Comparison of ENCODE assay signal across 20 cellular contexts in genomic region chr7:16205481-16205880, GRCh38.
"Had no signal": no experiment of that assay in that cellular context is flagged by ENCODE, and none has a peak within 500 bp of the region (broad histone marks: within the 10 kb centered on the region; RNA-seq: fewer than 3 reads in every experiment).

No MANE protein-coding gene starts in this region.

- H3K4me1 ChIP-seq: gastrocnemius medialis, tibial artery, vagina had no signal

- ATAC-seq: gastrocnemius medialis; natural killer cell; stimulated activated effector memory CD8-positive, alpha-beta T cell treated with anti-CD3 and anti-CD28 coated beads, Interleukin-12 subunit alpha, Interleukin-12 subunit beta, amount 100 ng/mL, for 72 hours; stimulated activated naive CD8-positive, alpha-beta T cell treated with anti-CD3 and anti-CD28 coated beads, Interleukin-15, Interleukin-2, amounts not matched to agents 100 U/mL and 50 U/mL, for 24 hours had no signal

- H3K9me3 ChIP-seq: colonic mucosa, gastrocnemius medialis, tibial artery, upper lobe of left lung, vagina had no signal

- H3K36me3 ChIP-seq: colonic mucosa, gastrocnemius medialis, ovary, tibial artery, upper lobe of left lung, vagina had no signal

- H3K4me1 Mint-ChIP-seq: natural killer cell; stimulated activated effector memory CD8-positive, alpha-beta T cell treated with anti-CD3 and anti-CD28 coated beads, Interleukin-12 subunit alpha, Interleukin-12 subunit beta, amount 100 ng/mL, for 72 hours had no signal

- H3K4me3 Mint-ChIP-seq: endodermal cell; natural killer cell; neural crest cell; stimulated activated effector memory CD8-positive, alpha-beta T cell treated with anti-CD3 and anti-CD28 coated beads, Interleukin-12 subunit alpha, Interleukin-12 subunit beta, amount 100 ng/mL, for 72 hours had no signal

- H3K27me3 ChIP-seq: colonic mucosa, gastrocnemius medialis, ovary, tibial artery, upper lobe of left lung, vagina had no signal

- H3K27ac Mint-ChIP-seq: endodermal cell; natural killer cell; stimulated activated effector memory CD8-positive, alpha-beta T cell treated with anti-CD3 and anti-CD28 coated beads, Interleukin-12 subunit alpha, Interleukin-12 subunit beta, amount 100 ng/mL, for 72 hours had no signal

- H3K36me3 Mint-ChIP-seq: natural killer cell; stimulated activated effector memory CD8-positive, alpha-beta T cell treated with anti-CD3 and anti-CD28 coated beads, Interleukin-12 subunit alpha, Interleukin-12 subunit beta, amount 100 ng/mL, for 72 hours had no signal

- H3K9me3 Mint-ChIP-seq: endodermal cell; natural killer cell; neural crest cell; stimulated activated effector memory CD8-positive, alpha-beta T cell treated with anti-CD3 and anti-CD28 coated beads, Interleukin-12 subunit alpha, Interleukin-12 subunit beta, amount 100 ng/mL, for 72 hours had no signal

- DNase-seq: cerebellar nuclear complex; colonic mucosa; dermis blood vessel endothelial cell; erythroblast; gastrocnemius medialis; kidney glomerular epithelial cell; mammary epithelial cell; natural killer cell; nucleus accumbens; ovary; right cardiac atrium; small intestine; stimulated activated CD4-positive, alpha-beta T cell treated with anti-CD3 and anti-CD28 coated beads, Interleukin-2, amount 100 ng/mL, for 48 hours; stimulated activated naive CD8-positive, alpha-beta T cell treated with anti-CD3 and anti-CD28 coated beads, Interleukin-15, Interleukin-2, amounts not matched to agents 100 U/mL and 50 U/mL, for 24 hours; tibial artery; upper lobe of left lung had no signal

- H3K4me3 ChIP-seq: colonic mucosa, gastrocnemius medialis, ovary, tibial artery, upper lobe of left lung, vagina had no signal

- H3K27ac ChIP-seq: colonic mucosa, gastrocnemius medialis, ovary, tibial artery, upper lobe of left lung, vagina had no signal
